10 cellular contexts compared by ENCODE assay signal in the genomic region with DNA sequence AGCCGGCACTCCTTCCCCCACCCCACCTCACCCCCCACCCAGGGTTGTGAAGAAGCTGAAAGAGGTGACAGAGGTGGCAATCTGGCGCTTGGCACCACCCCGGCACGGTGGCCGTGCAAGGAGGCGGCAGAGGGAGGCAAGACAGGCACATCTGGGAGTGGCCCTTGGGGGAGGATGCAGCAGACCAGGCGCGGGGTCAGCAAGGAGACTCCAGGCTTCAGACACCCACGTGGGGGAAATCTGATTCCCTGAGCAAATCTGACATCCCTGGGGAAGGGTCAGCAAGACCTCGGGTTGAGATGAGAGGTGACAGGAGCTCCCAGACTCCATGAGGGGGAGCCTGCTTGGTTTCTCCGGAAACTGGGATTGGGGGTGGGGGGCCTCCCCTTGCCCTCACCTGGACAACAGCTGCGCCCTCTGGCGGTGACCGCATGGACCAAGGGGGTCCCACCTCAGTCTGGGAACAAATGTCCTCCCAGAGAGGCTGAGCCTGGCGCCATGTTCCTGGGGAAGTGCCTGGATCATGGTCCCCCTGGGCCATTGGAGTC. TPM values are rescaled to one million over a fixed set of nuclear protein-coding genes. Genes with fewer than 3 reads are reported as not detected.
DNase-seq lines count a peak whose midpoint lies in the region; ATAC-seq and TF ChIP-seq lines count a peak whose summit lies in the region.
"Had no signal": no experiment of that assay in that cellular context is flagged by ENCODE, and none has a peak within 500 bp of the region (broad histone marks: within the 10 kb centered on the region; RNA-seq: fewer than 3 reads in every experiment).

No MANE protein-coding gene starts in this region.

- H3K79me2 ChIP-seq in Karpas-422 (ENCODE audit: low read length) = no peaks in the 10 kb centered on the region

- H3K4me3 ChIP-seq in BLaER1 = no peak overlapping the region
- no peak overlapping the region for H3K4me3 ChIP-seq in Karpas-422 (ENCODE audit: low read length)

- H3K9me3 Mint-ChIP-seq in chondrocyte (ENCODE audit: low read depth) (no peaks in the 10 kb centered on the region), naive B cell (no peaks in the 10 kb centered on the region)
- H3K9me3 Mint-ChIP-seq: IgD-negative memory B cell had no signal

- ATAC-seq in naive B cell (ENCODE audit: low read depth in 2 of 2) = peak; percentile 22 to 32
- no peak for ATAC-seq in HG03469 (IDR thresholded peaks at IDR 0.05; ENCODE audit: unreplicated experiment)
- no peak for ATAC-seq in HG02981 (IDR thresholded peaks at IDR 0.05; ENCODE audit: unreplicated experiment)

- H3K36me3 ChIP-seq in BLaER1 (no peaks in the 10 kb centered on the region), Karpas-422 (ENCODE audit: insufficient read depth, low read length) (no peaks in the 10 kb centered on the region)

- H3K27ac ChIP-seq in BLaER1 (no peak overlapping the region), Karpas-422 (ENCODE audit: low read length) (no peak overlapping the region)
- H3K27ac ChIP-seq: VCaP had no signal

- H3K27me3 Mint-ChIP-seq in chondrocyte (ENCODE audit: low read depth) (no peaks in the 10 kb centered on the region), naive B cell (peaks cover 6 to 42% (median 24%) of the 10 kb centered on the region in 3 donors)

- H3K4me1 Mint-ChIP-seq in chondrocyte (ENCODE audit: low read depth) (peaks cover 15% of the 10 kb centered on the region), naive B cell (peaks cover 9 to 21% (median 15%) of the 10 kb centered on the region in 3 donors)

- no peak overlapping the region for H3K9ac ChIP-seq in BLaER1
- H3K9ac ChIP-seq in Karpas-422 (ENCODE audit: low read length) = no peak overlapping the region

- DNase-seq in Karpas-422 (peak; percentile 69), chondrocyte (ENCODE audit: low spot score) (no peak), naive B cell (peak; percentile 35), NCI-H1417 (lab: John Stamatoyannopoulos, UW) (no peak), AG20443 (ENCODE audit: low spot score) (no peak)

- no peak overlapping the region for H3K4me3 Mint-ChIP-seq in chondrocyte (ENCODE audit: unreplicated experiment)
- no peak overlapping the region for H3K4me3 Mint-ChIP-seq in naive B cell

- no peaks in the 10 kb centered on the region for H3K36me3 Mint-ChIP-seq in chondrocyte (ENCODE audit: low read depth)
- H3K36me3 Mint-ChIP-seq in naive B cell = no peaks in the 10 kb centered on the region
- H3K36me3 Mint-ChIP-seq: IgD-negative memory B cell had no signal

- no peak overlapping the region for H2AFZ ChIP-seq in Karpas-422 (ENCODE audit: low read length)

- H3K27me3 ChIP-seq in BLaER1 (no peaks in the 10 kb centered on the region), Karpas-422 (ENCODE audit: low read length) (no peaks in the 10 kb centered on the region)

- peaks cover 2% of the 10 kb centered on the region for H4K20me1 ChIP-seq in BLaER1
- H4K20me1 ChIP-seq in Karpas-422 (ENCODE audit: insufficient read depth, low read depth, low read length) = no peaks in the 10 kb centered on the region

- no peaks in the 10 kb centered on the region for H3K9me2 ChIP-seq in Karpas-422 (replicated peaks; ENCODE audit: insufficient read depth, low read length)

- H3K27ac Mint-ChIP-seq in chondrocyte (ENCODE audit: unreplicated experiment) (no peak overlapping the region), naive B cell (peak overlapping the region in 1 of 6 donors; percentile 56)

- TF ChIP-seq CTCF in chondrocyte (IDR thresholded peaks at IDR 0.05) = peak; percentile 74

- H3K4me1 ChIP-seq in BLaER1 (peaks cover 35% of the 10 kb centered on the region), Karpas-422 (ENCODE audit: low read length) (peaks cover 30% of the 10 kb centered on the region)

- H3K9me3 ChIP-seq in BLaER1 (no peaks in the 10 kb centered on the region), Karpas-422 (ENCODE audit: low read length) (no peaks in the 10 kb centered on the region)

- H3K4me2 ChIP-seq in BLaER1 (peak overlapping the region; percentile 99; the same call in 1 of the 2 replicates), Karpas-422 (ENCODE audit: low read depth, low read length, poor library complexity, severe bottlenecking) (no peak overlapping the region)

RNA-seq across cellular contexts. Expression of a gene that starts 4.0 kb away (rescaled TPM):
- 2.1 and 2.4 TPM in 2 replicates for total RNA-seq in Karpas-422 (2014; rRNA removed; shearing (Covaris generic); ENCODE audit: low replicate concordance)
- total RNA-seq in chondrocyte = 1.3 to 3.8 TPM (median 2.7 TPM) in 3 replicates
- polyA plus RNA-seq in naive B cell (ENCODE audit: low read depth in 6 of 6) = not detected
- polyA plus RNA-seq: IgD-negative memory B cell had no signal

RNA-seq across cellular contexts. Expression of a gene that starts 17.9 kb away (rescaled TPM):
- 19.0 and 19.2 TPM in 2 replicates for total RNA-seq in Karpas-422 (2014; rRNA removed; shearing (Covaris generic); ENCODE audit: low replicate concordance)
- 17.7 to 28.0 TPM (median 20.8 TPM) in 3 replicates for total RNA-seq in chondrocyte
- polyA plus RNA-seq in naive B cell (ENCODE audit: low read depth in 6 of 6) = 10 to 100 TPM in 4 of 6 donors, 1 to 10 TPM in 2; 8.2 to 18.4 (median 11.8) TPM

RNA-seq across cellular contexts. Expression of a gene that starts 53.5 kb away (rescaled TPM):
- total RNA-seq in Karpas-422 (2014; rRNA removed; shearing (Covaris generic); ENCODE audit: low replicate concordance) = 574 and 779 TPM in 2 replicates
- 220 to 245 TPM (median 240 TPM) in 3 replicates for total RNA-seq in chondrocyte
- polyA plus RNA-seq in naive B cell (ENCODE audit: low read depth in 6 of 6) = 100 to 1,000 TPM; 244 to 345 (median 285) TPM

Comparison
In these comparisons a context has a peak if more than half of its experiments do, and no peak if none do; other contexts are left out.
1. DNase-seq: peak in Karpas-422 (single experiment) and naive B cell (single experiment); none in chondrocyte (single experiment), NCI-H1417 (0 of 3) and AG20443 (single experiment).
2. ATAC-seq: peak in naive B cell (2 of 2); none in HG03469 (single experiment) and HG02981 (single experiment).